ENCODE assay signal across 1 cellular context in the genomic region with DNA sequence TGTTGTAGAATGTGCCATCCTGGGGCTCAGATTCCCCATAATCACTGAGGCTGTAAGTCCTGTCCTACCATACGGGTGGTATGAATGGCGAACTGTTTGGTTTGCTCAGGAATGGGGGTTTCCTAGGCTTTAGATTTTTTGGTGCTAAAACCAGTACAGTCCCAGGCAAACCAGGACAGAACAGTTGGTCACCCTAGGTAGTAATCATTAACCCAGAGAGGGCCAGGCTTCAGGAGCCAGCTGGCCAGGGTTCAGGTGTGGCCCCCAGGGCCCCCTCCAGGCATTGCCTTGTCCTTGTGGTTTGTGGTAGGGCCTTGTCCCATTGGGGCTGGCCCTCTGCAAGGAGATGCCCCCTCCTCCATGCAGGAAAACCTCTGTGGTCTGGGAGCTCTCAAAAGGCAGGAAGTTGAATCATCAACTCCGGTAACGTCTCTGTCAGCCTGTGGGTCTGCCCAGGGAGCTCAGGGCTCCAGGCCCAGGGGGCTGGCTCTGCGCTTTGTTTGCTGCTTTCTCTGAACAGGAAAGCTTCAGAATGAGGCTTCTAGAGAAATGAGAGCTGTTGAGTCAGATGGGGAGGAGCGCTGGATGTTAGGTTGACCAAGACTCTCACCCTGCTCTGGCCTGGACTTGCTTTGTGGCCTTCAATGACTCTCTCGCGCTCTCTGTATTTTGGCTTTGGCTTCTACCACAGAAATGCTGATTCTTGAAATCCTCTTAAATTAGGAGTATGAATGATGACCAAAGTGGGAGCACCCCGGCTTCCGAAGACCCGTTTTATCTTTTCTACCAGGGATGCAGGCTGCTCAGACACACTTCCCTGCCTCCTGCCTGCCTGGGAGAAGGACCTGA.
A peak's percentile ranks its signal among the peaks of the same experiment; 100 is the strongest.
TF ChIP-seq lines count a peak whose summit lies in the region.

No MANE protein-coding gene starts in this region.

TF ChIP-seq in GM12878, 131 proteins besides CTCF, POLR2A, EP300 and RAD21 (continued from another document and continues in another):
- TF ChIP-seq SMC3 (IDR thresholded peaks at IDR 0.05; ENCODE audit: borderline replicate concordance, low read length) (no peak), RAD51 (IDR thresholded peaks at IDR 0.05) (no peak), MEF2A (IDR thresholded peaks at IDR 0.05; ENCODE audit: insufficient read depth, low read depth, low read length) (no peak), KAT2A (conservative IDR thresholded peaks at IDR 0.05; ENCODE audit: control insufficient read depth, low read depth, low read length) (no peak), STAT1 (conservative IDR thresholded peaks at IDR 0.05) (0 out of 2 replicates have a peak, but pooled peaks have one; percentile 36), NR2F1 (conservative IDR thresholded peaks at IDR 0.05) (peak; percentile 46; the same call in 1 of the 2 replicates), CHD4 (IDR thresholded peaks at IDR 0.05) (no peak), MTA2 (IDR thresholded peaks at IDR 0.05; ENCODE audit: low read depth) (peak; percentile 31; the same call in 1 of the 2 replicates), ZNF274 (IDR thresholded peaks at IDR 0.05; ENCODE audit: insufficient read depth, insufficient read length) (no peak), ESRRA (IDR thresholded peaks at IDR 0.05; ENCODE audit: low read length) (no peak), HDAC2 (IDR thresholded peaks at IDR 0.05) (no peak), FOS (IDR thresholded peaks at IDR 0.05; ENCODE audit: borderline replicate concordance, extremely low read depth, insufficient read length) (no peak), NR2C1 (IDR thresholded peaks at IDR 0.05) (no peak), ZNF384 (IDR thresholded peaks at IDR 0.05; ENCODE audit: borderline replicate concordance, low read depth, low read length) (no peak), MXI1 (IDR thresholded peaks at IDR 0.05; ENCODE audit: low read depth, low read length) (no peak), SREBF2 (IDR thresholded peaks at IDR 0.05; ENCODE audit: low read length) (no peak), FOXM1 (IDR thresholded peaks at IDR 0.05; ENCODE audit: low read depth, low read length) (no peak; the same call in 1 of the 2 replicates), SUPT20H (IDR thresholded peaks at IDR 0.05; ENCODE audit: borderline replicate concordance, control insufficient read depth, low read depth, low read length) (no peak), HCFC1 (IDR thresholded peaks at IDR 0.05; ENCODE audit: low read length) (no peak), JUNB (IDR thresholded peaks at IDR 0.05) (peak; percentile 10; the same call in 1 of the 2 replicates), SMAD1 (IDR thresholded peaks at IDR 0.05; ENCODE audit: low read depth, partially characterized antibody) (no peak), CREM (IDR thresholded peaks at IDR 0.05; ENCODE audit: low read depth) (no peak), IKZF2 (IDR thresholded peaks at IDR 0.05) (peak; percentile 82 to 86), PAX8 (IDR thresholded peaks at IDR 0.05) (no peak), CHD2 (IDR thresholded peaks at IDR 0.05; ENCODE audit: borderline replicate concordance, low read depth, low read length) (peak; percentile 51; the same call in 1 of the 2 replicates), KLF5 (IDR thresholded peaks at IDR 0.05; ENCODE audit: partially characterized antibody) (peak; percentile 39), TAF1 (IDR thresholded peaks at IDR 0.05; ENCODE audit: borderline replicate concordance, low read depth, low read length) (peak; percentile 34; the same call in 1 of the 2 replicates), BHLHE40 (IDR thresholded peaks at IDR 0.05; ENCODE audit: borderline replicate concordance in 1 of 2, low read depth in 2 of 2, low read length in 1 of 2) (no peak), BCL11A (IDR thresholded peaks at IDR 0.05; ENCODE audit: low read depth, low read length) (no peak), BACH1 (IDR thresholded peaks at IDR 0.05; ENCODE audit: borderline replicate concordance) (no peak), KDM1A (IDR thresholded peaks at IDR 0.05; ENCODE audit: borderline replicate concordance) (no peak), ZNF24 (IDR thresholded peaks at IDR 0.05) (no peak), ZSCAN29 (IDR thresholded peaks at IDR 0.05) (no peak), ZBED1 (IDR thresholded peaks at IDR 0.05; ENCODE audit: borderline replicate concordance) (no peak), CREB1 (IDR thresholded peaks at IDR 0.05; ENCODE audit: low read depth) (0 out of 2 replicates have a peak, but pooled peaks have one; percentile 18), HDGF (IDR thresholded peaks at IDR 0.05) (no peak), TCF3 (IDR thresholded peaks at IDR 0.05; ENCODE audit: borderline replicate concordance, insufficient read depth, low read depth, low read length) (no peak), NFIC (IDR thresholded peaks at IDR 0.05; ENCODE audit: low read depth, low read length) (peak; percentile 42; the same call in 1 of the 2 replicates), GABPA (IDR thresholded peaks at IDR 0.05; ENCODE audit: low read depth) (no peak)
- TF ChIP-seq, protein P1, sequence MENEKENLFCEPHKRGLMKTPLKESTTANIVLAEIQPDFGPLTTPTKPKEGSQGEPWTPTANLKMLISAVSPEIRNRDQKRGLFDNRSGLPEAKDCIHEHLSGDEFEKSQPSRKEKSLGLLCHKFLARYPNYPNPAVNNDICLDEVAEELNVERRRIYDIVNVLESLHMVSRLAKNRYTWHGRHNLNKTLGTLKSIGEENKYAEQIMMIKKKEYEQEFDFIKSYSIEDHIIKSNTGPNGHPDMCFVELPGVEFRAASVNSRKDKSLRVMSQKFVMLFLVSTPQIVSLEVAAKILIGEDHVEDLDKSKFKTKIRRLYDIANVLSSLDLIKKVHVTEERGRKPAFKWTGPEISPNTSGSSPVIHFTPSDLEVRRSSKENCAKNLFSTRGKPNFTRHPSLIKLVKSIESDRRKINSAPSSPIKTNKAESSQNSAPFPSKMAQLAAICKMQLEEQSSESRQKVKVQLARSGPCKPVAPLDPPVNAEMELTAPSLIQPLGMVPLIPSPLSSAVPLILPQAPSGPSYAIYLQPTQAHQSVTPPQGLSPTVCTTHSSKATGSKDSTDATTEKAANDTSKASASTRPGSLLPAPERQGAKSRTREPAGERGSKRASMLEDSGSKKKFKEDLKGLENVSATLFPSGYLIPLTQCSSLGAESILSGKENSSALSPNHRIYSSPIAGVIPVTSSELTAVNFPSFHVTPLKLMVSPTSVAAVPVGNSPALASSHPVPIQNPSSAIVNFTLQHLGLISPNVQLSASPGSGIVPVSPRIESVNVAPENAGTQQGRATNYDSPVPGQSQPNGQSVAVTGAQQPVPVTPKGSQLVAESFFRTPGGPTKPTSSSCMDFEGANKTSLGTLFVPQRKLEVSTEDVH (IDR thresholded peaks at IDR 0.05; ENCODE audit: low read depth, partially characterized antibody) = no peak
- TF ChIP-seq, protein P2, sequence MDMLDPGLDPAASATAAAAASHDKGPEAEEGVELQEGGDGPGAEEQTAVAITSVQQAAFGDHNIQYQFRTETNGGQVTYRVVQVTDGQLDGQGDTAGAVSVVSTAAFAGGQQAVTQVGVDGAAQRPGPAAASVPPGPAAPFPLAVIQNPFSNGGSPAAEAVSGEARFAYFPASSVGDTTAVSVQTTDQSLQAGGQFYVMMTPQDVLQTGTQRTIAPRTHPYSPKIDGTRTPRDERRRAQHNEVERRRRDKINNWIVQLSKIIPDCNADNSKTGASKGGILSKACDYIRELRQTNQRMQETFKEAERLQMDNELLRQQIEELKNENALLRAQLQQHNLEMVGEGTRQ (IDR thresholded peaks at IDR 0.05; ENCODE audit: borderline replicate concordance, low read depth, low read length) = no peak
- TF ChIP-seq, protein P3, sequence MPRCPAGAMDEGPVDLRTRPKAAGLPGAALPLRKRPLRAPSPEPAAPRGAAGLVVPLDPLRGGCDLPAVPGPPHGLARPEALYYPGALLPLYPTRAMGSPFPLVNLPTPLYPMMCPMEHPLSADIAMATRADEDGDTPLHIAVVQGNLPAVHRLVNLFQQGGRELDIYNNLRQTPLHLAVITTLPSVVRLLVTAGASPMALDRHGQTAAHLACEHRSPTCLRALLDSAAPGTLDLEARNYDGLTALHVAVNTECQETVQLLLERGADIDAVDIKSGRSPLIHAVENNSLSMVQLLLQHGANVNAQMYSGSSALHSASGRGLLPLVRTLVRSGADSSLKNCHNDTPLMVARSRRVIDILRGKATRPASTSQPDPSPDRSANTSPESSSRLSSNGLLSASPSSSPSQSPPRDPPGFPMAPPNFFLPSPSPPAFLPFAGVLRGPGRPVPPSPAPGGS (IDR thresholded peaks at IDR 0.05; ENCODE audit: borderline replicate concordance, insufficient read depth, low read depth, low read length, poor library complexity, severe bottlenecking) = no peak
- TF ChIP-seq, protein P4, sequence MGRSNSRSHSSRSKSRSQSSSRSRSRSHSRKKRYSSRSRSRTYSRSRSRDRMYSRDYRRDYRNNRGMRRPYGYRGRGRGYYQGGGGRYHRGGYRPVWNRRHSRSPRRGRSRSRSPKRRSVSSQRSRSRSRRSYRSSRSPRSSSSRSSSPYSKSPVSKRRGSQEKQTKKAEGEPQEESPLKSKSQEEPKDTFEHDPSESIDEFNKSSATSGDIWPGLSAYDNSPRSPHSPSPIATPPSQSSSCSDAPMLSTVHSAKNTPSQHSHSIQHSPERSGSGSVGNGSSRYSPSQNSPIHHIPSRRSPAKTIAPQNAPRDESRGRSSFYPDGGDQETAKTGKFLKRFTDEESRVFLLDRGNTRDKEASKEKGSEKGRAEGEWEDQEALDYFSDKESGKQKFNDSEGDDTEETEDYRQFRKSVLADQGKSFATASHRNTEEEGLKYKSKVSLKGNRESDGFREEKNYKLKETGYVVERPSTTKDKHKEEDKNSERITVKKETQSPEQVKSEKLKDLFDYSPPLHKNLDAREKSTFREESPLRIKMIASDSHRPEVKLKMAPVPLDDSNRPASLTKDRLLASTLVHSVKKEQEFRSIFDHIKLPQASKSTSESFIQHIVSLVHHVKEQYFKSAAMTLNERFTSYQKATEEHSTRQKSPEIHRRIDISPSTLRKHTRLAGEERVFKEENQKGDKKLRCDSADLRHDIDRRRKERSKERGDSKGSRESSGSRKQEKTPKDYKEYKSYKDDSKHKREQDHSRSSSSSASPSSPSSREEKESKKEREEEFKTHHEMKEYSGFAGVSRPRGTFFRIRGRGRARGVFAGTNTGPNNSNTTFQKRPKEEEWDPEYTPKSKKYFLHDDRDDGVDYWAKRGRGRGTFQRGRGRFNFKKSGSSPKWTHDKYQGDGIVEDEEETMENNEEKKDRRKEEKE (IDR thresholded peaks at IDR 0.05) = no peak
- TF ChIP-seq, protein P5, sequence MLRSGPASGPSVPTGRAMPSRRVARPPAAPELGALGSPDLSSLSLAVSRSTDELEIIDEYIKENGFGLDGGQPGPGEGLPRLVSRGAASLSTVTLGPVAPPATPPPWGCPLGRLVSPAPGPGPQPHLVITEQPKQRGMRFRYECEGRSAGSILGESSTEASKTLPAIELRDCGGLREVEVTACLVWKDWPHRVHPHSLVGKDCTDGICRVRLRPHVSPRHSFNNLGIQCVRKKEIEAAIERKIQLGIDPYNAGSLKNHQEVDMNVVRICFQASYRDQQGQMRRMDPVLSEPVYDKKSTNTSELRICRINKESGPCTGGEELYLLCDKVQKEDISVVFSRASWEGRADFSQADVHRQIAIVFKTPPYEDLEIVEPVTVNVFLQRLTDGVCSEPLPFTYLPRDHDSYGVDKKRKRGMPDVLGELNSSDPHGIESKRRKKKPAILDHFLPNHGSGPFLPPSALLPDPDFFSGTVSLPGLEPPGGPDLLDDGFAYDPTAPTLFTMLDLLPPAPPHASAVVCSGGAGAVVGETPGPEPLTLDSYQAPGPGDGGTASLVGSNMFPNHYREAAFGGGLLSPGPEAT (IDR thresholded peaks at IDR 0.05; ENCODE audit: low read depth) = peak; percentile 66
- TF ChIP-seq, protein P6, sequence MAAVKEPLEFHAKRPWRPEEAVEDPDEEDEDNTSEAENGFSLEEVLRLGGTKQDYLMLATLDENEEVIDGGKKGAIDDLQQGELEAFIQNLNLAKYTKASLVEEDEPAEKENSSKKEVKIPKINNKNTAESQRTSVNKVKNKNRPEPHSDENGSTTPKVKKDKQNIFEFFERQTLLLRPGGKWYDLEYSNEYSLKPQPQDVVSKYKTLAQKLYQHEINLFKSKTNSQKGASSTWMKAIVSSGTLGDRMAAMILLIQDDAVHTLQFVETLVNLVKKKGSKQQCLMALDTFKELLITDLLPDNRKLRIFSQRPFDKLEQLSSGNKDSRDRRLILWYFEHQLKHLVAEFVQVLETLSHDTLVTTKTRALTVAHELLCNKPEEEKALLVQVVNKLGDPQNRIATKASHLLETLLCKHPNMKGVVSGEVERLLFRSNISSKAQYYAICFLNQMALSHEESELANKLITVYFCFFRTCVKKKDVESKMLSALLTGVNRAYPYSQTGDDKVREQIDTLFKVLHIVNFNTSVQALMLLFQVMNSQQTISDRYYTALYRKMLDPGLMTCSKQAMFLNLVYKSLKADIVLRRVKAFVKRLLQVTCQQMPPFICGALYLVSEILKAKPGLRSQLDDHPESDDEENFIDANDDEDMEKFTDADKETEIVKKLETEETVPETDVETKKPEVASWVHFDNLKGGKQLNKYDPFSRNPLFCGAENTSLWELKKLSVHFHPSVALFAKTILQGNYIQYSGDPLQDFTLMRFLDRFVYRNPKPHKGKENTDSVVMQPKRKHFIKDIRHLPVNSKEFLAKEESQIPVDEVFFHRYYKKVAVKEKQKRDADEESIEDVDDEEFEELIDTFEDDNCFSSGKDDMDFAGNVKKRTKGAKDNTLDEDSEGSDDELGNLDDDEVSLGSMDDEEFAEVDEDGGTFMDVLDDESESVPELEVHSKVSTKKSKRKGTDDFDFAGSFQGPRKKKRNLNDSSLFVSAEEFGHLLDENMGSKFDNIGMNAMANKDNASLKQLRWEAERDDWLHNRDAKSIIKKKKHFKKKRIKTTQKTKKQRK (IDR thresholded peaks at IDR 0.05; ENCODE audit: low read depth, low read length) = no peak
- TF ChIP-seq, protein P7, sequence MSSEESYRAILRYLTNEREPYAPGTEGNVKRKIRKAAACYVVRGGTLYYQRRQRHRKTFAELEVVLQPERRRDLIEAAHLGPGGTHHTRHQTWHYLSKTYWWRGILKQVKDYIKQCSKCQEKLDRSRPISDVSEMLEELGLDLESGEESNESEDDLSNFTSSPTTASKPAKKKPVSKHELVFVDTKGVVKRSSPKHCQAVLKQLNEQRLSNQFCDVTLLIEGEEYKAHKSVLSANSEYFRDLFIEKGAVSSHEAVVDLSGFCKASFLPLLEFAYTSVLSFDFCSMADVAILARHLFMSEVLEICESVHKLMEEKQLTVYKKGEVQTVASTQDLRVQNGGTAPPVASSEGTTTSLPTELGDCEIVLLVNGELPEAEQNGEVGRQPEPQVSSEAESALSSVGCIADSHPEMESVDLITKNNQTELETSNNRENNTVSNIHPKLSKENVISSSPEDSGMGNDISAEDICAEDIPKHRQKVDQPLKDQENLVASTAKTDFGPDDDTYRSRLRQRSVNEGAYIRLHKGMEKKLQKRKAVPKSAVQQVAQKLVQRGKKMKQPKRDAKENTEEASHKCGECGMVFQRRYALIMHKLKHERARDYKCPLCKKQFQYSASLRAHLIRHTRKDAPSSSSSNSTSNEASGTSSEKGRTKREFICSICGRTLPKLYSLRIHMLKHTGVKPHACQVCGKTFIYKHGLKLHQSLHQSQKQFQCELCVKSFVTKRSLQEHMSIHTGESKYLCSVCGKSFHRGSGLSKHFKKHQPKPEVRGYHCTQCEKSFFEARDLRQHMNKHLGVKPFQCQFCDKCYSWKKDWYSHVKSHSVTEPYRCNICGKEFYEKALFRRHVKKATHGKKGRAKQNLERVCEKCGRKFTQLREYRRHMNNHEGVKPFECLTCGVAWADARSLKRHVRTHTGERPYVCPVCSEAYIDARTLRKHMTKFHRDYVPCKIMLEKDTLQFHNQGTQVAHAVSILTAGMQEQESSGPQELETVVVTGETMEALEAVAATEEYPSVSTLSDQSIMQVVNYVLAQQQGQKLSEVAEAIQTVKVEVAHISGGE (CRISPR knock-in tag; IDR thresholded peaks at IDR 0.05) = no peak
- TF ChIP-seq, protein P8, sequence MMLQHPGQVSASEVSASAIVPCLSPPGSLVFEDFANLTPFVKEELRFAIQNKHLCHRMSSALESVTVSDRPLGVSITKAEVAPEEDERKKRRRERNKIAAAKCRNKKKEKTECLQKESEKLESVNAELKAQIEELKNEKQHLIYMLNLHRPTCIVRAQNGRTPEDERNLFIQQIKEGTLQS (IDR thresholded peaks at IDR 0.05; ENCODE audit: borderline replicate concordance, extremely low read depth, low read depth, low read length) = no peak
